Comparison of ENCODE assay signal across 22 cellular contexts in genomic region chr20:40154514-40154913, GRCh38.
A peak's percentile ranks its signal among the peaks of the same experiment; 100 is the strongest.
DNase-seq lines count a peak whose midpoint lies in the region; ATAC-seq, FAIRE-seq and TF ChIP-seq lines count a peak whose summit lies in the region.
"Had no signal": no experiment of that assay in that cellular context is flagged by ENCODE, and none has a peak within 500 bp of the region (broad histone marks: within the 10 kb centered on the region; RNA-seq: fewer than 3 reads in every experiment).

No MANE protein-coding gene starts in this region.

- no peak overlapping the region for H3K4me3 ChIP-seq in heart left ventricle
- H3K4me3 ChIP-seq in bronchial epithelial cell (ENCODE audit: low read depth, low read length) = no peak overlapping the region
- H3K4me3 ChIP-seq: BLaER1, GM23248 had no signal

- peak; percentile 40 for FAIRE-seq in bronchial epithelial cell (lab: Jason Lieb, UNC)
- FAIRE-seq: A204.1, G401.6, GM12892, H1 had no signal

- H3K27ac ChIP-seq in heart left ventricle = no peak overlapping the region
- H3K27ac ChIP-seq: 22Rv1, BLaER1, C4-2B, GM23248 had no signal

- H3K27me3 ChIP-seq in heart left ventricle (peaks cover 0 to 3% (median 0%) of the 10 kb centered on the region in 9 donors), bronchial epithelial cell (ENCODE audit: control insufficient read depth, insufficient read depth, low read length) (no peaks in the 10 kb centered on the region)
- H3K27me3 ChIP-seq: BLaER1 had no signal

- no peaks in the 10 kb centered on the region for H3K9me3 ChIP-seq in heart left ventricle
- H3K9me3 ChIP-seq: BLaER1, Caco-2 had no signal

- no peak for TF ChIP-seq POLR2A in heart left ventricle (IDR thresholded peaks at IDR 0.05)

- DNase-seq in Right ventricle myocardium superior (no peak), heart left ventricle (no peak), bronchial epithelial cell (ENCODE audit: low read depth) (no peak), pons (ENCODE audit: low spot score) (peak; percentile 17), H4 (ENCODE audit: low spot score) (no peak), iPS-NIHi7 (ENCODE audit: extremely low spot score) (no peak)
- DNase-seq: Caco-2; CD4-positive, CD25-positive, alpha-beta regulatory T cell; CD8-positive, alpha-beta T cell; DMS153; DND-41; GM23248; H9 had no signal

- intact Hi-C loops in Right ventricle myocardium superior (cut with DNase I) (loop anchor here (10.0 kb wide), 1 partner anchor 540 kb away; no protein-coding TSS in a partner anchor), heart left ventricle (cut with DNase I) (loop anchor here in 3 of 10 donors (10.0 kb wide), 2 partner anchors 530 to 540 kb away; partner anchors contain the start of gene MAFB (in 1 of the 3))

- WGBS in heart left ventricle, 4 donors = 62 to 74% (median 71%) methylated on average over 2 of the region's 2 CpGs

- ATAC-seq in Right ventricle myocardium superior (ENCODE audit: poor library complexity) (peak; percentile 20), heart left ventricle (no peak), GM21786 (IDR thresholded peaks at IDR 0.05; ENCODE audit: unreplicated experiment) (no peak)
- ATAC-seq: CD8-positive, alpha-beta T cell; HCT116 had no signal

- H3K36me3 ChIP-seq in heart left ventricle (no peaks in the 10 kb centered on the region), bronchial epithelial cell (ENCODE audit: control insufficient read depth, insufficient read depth, low read length) (no peaks in the 10 kb centered on the region)
- H3K36me3 ChIP-seq: BLaER1 had no signal

- H3K4me1 ChIP-seq in heart left ventricle = peaks cover 0 to 6% (median 0%) of the 10 kb centered on the region in 12 donors
- H3K4me1 ChIP-seq: BLaER1, Caco-2 had no signal

- TF ChIP-seq CTCF in heart left ventricle (IDR thresholded peaks at IDR 0.05) = no peak
- TF ChIP-seq CTCF in bronchial epithelial cell (IDR thresholded peaks at IDR 0.05; ENCODE audit: insufficient read depth, low read length, severe bottlenecking) = no peak
